Comparison of ENCODE assay signal across 11 cellular contexts in the genomic region with DNA sequence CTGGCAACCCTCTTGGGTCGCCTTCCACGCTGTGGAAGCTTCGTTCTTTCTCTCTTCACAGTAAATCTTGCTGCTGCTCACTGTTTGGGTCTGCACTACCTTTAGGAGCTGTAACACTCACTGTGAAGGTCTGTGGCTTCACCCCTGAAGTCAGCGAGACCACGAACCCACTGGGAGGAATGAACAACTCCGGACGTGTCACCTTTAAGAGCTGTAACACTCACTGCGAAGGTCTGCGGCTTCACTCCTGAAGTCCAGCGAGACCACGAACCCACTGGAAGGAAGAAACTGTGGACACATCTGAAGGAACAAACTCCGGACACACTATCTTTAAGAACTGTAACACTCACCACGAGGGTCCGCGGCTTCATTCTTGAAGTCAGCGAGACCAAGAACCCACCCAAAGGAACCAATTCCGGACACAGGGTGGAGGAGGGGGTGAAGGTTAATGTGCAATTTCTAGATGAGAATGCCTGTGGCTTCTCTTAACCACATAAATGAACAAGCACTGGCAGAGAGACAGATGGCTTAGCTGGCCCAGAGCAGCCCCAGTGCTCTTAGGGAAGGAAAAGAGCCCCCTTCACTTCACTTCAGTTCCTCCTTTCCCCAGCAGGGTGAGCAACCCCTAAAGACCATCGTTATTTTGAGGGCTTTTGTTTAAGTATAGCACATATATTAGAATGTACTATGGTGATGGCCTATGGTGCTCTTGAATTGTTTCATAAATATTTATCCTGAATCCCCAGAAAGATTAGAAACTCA.
DNase-seq lines count a peak whose midpoint lies in the region; ATAC-seq and TF ChIP-seq lines count a peak whose summit lies in the region.
"Had no signal": no experiment of that assay in that cellular context is flagged by ENCODE, and none has a peak within 500 bp of the region (broad histone marks: within the 10 kb centered on the region; RNA-seq: fewer than 3 reads in every experiment).

No MANE protein-coding gene starts in this region.

- peak; percentile 78 for ATAC-seq in stimulated activated naive CD8-positive, alpha-beta T cell treated with anti-CD3 and anti-CD28 coated beads, Interleukin-15, Interleukin-2, amounts not matched to agents 100 U/mL and 50 U/mL, for 24 hours
- ATAC-seq: heart right ventricle had no signal

- DNase-seq in activated CD8-positive, alpha-beta memory T cell treated with anti-CD3 and anti-CD28 coated beads, Interleukin-2, amount 50 U/mL, for 48 hours: peak; percentile 28
- DNase-seq in activated CD8-positive, alpha-beta memory T cell treated with anti-CD3 and anti-CD28 coated beads, Interleukin-2, amount 50 U/mL, for 4 hours: no peak
- peak; percentile 55 for DNase-seq in NCI-H748 (lab: John Stamatoyannopoulos, UW; ENCODE audit: unreplicated experiment)
- peak; percentile 32 for DNase-seq in fibroblast of the aortic adventitia (ENCODE audit: low read depth)
- DNase-seq in stimulated activated naive CD8-positive, alpha-beta T cell treated with anti-CD3 and anti-CD28 coated beads, Interleukin-15, Interleukin-2, amounts not matched to agents 100 U/mL and 50 U/mL, for 24 hours: peak; percentile 3
- DNase-seq in effector CD8-positive, alpha-beta T cell (lab: John Stamatoyannopoulos, UW): no peak
- DNase-seq in activated CD4-positive, alpha-beta T cell treated with anti-CD3 and anti-CD28 coated beads for 4 hours: no peak
- DNase-seq in AG08396 (ENCODE audit: low spot score): no peak
- DNase-seq: activated T-cell treated with anti-CD3 and anti-CD28 coated beads for 4 hours; heart right ventricle; stimulated activated naive CD4-positive, alpha-beta T cell treated with Interleukin-2 at 50 U/mL for 16 hours had no signal

- TF ChIP-seq CTCF in fibroblast of the aortic adventitia (IDR thresholded peaks at IDR 0.05; ENCODE audit: insufficient read depth, low read length): peak; percentile 28

- no peak overlapping the region for H3K4me3 ChIP-seq in fibroblast of the aortic adventitia (ENCODE audit: low read depth, low read length)
- H3K4me3 ChIP-seq: heart right ventricle had no signal

Comparison
In these comparisons a context has a peak if more than half of its experiments do, and no peak if none do; other contexts are left out.
1. DNase-seq: peak in activated CD8-positive, alpha-beta memory T cell treated with anti-CD3 and anti-CD28 coated beads, Interleukin-2, amount 50 U/mL, for 48 hours (single experiment), NCI-H748 (single experiment), fibroblast of the aortic adventitia (single experiment) and stimulated activated naive CD8-positive, alpha-beta T cell treated with anti-CD3 and anti-CD28 coated beads, Interleukin-15, Interleukin-2, amounts not matched to agents 100 U/mL and 50 U/mL, for 24 hours (single experiment); none in activated CD8-positive, alpha-beta memory T cell treated with anti-CD3 and anti-CD28 coated beads, Interleukin-2, amount 50 U/mL, for 4 hours (single experiment), effector CD8-positive, alpha-beta T cell (single experiment), activated CD4-positive, alpha-beta T cell treated with anti-CD3 and anti-CD28 coated beads for 4 hours (0 of 2) and AG08396 (single experiment).